12 cellular contexts compared by ENCODE assay signal in the genomic region with DNA sequence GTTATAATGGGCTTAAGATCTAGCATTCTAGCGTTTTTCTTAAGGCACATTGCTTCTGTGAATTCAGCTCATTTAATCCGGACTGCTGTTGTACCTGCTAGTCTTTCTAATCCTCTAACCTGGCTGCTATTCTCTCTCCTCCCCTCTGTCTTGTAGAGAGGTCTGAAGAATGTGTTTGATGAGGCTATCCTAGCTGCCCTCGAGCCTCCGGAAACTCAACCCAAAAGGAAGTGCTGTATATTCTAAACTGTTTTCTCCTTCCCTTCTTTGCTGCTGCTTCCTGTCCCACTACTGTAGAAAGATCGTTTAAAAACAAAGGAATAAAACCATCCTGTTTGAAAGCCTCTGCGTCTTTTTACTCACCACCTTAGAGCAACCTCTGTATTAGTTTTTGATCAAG. TPM values are rescaled to one million over a fixed set of nuclear protein-coding genes. Genes with fewer than 3 reads are reported as not detected.
DNase-seq lines count a peak whose midpoint lies in the region; ATAC-seq and TF ChIP-seq lines count a peak whose summit lies in the region.
"Had no signal": no experiment of that assay in that cellular context is flagged by ENCODE, and none has a peak within 500 bp of the region (broad histone marks: within the 10 kb centered on the region; RNA-seq: fewer than 3 reads in every experiment).

No MANE protein-coding gene starts in this region.

- peak; percentile 54 for ATAC-seq in activated CD8-positive, alpha-beta memory T cell treated with anti-CD3 and anti-CD28 coated beads, Interleukin-2, amount 10 ng/mL, durations not matched to agents 7 days and 5 days
- peak; percentile 27 to 62 (median 56) for ATAC-seq in T-cell (replicated peaks in 1 of 4)

- POLR2A ChIA-PET in T-cell (lab: Charles Lee): interaction anchor here (0.5 to 0.7 kb wide), 2 partner anchors 39 to 50 kb away, joined by 3 read pairs; no protein-coding TSS in a partner anchor

- TF ChIP-seq CTCF in fibroblast of lung (conservative IDR thresholded peaks at IDR 0.05 in 1 of 2, IDR thresholded peaks at IDR 0.05 in 1 of 2; ENCODE audit: low read depth in 1 of 2, low read length in 2 of 2) (no peak), spleen (IDR thresholded peaks at IDR 0.05 in 8 of 11, conservative IDR thresholded peaks at IDR 0.05 in 3 of 11) (no peak)

- peak overlapping the region; percentile 84 for H3K27ac Mint-ChIP-seq in activated CD8-positive, alpha-beta memory T cell treated with anti-CD3 and anti-CD28 coated beads, Interleukin-2, amount 10 ng/mL, durations not matched to agents 7 days and 5 days
- peak overlapping the region; percentile 74 to 89 for H3K27ac Mint-ChIP-seq in T-cell

- H3K27me3 Mint-ChIP-seq in activated CD8-positive, alpha-beta memory T cell treated with anti-CD3 and anti-CD28 coated beads, Interleukin-2, amount 10 ng/mL, durations not matched to agents 7 days and 5 days: no peaks in the 10 kb centered on the region
- no peaks in the 10 kb centered on the region for H3K27me3 Mint-ChIP-seq in T-cell

- no peaks in the 10 kb centered on the region for H3K27me3 ChIP-seq in fibroblast of lung (ENCODE audit: control insufficient read depth, insufficient read depth, low read length)
- H3K27me3 ChIP-seq in spleen (replicated peaks in 1 of 7): no peaks in the 10 kb centered on the region

- H2AFZ ChIP-seq in fibroblast of lung (ENCODE audit: low read length): no peak overlapping the region

- H3K9ac ChIP-seq in fibroblast of lung (ENCODE audit: insufficient read depth, low read length): no peak overlapping the region

- H3K9me3 Mint-ChIP-seq in activated CD8-positive, alpha-beta memory T cell treated with anti-CD3 and anti-CD28 coated beads, Interleukin-2, amount 10 ng/mL, durations not matched to agents 7 days and 5 days (ENCODE audit: low read depth): no peaks in the 10 kb centered on the region
- no peaks in the 10 kb centered on the region for H3K9me3 Mint-ChIP-seq in T-cell

- CTCF ChIA-PET in activated CD8-positive, alpha-beta memory T cell treated with anti-CD3 and anti-CD28 coated beads, Interleukin-2, amount 10 ng/mL, durations not matched to agents 7 days and 5 days (lab: Charles Lee): interaction anchor here (0.9 to 1.5 kb wide), 3 partner anchors 16 to 67 kb away, joined by 3 to 7 read pairs (median 3); no protein-coding TSS in a partner anchor
- CTCF ChIA-PET in T-cell (lab: Charles Lee): interaction anchor here in 1 of 2 donors (1.2 to 2.2 kb wide), 2 partner anchors 10 to 65 kb away, joined by 3 to 6 read pairs; no protein-coding TSS in a partner anchor

- peaks cover 80% of the 10 kb centered on the region for H3K4me1 Mint-ChIP-seq in activated CD8-positive, alpha-beta memory T cell treated with anti-CD3 and anti-CD28 coated beads, Interleukin-2, amount 10 ng/mL, durations not matched to agents 7 days and 5 days
- H3K4me1 Mint-ChIP-seq in T-cell: peaks cover 90 to 92% (median 92%) of the 10 kb centered on the region in 3 donors

- intact Hi-C loops in spleen (cut with DNase I; ENCODE audit: low total_unique reads): no loop called here

- H3K27ac ChIP-seq in fibroblast of lung (ENCODE audit: insufficient read depth, low read length) (peak overlapping the region; percentile 29), spleen (peak overlapping the region in 6 of 8 donors; percentile 15 to 67 (median 48))

- peaks cover 81% of the 10 kb centered on the region for H3K79me2 ChIP-seq in fibroblast of lung (ENCODE audit: control insufficient read depth, insufficient read depth, low read length)

- H3K4me3 ChIP-seq in fibroblast of lung (replicated peaks in 1 of 4; ENCODE audit: control extremely low read depth in 1 of 4, insufficient read depth in 1 of 4, low read depth in 3 of 4, low read length in 4 of 4) (no peak overlapping the region), spleen (peak overlapping the region in 2 of 8 donors; percentile 2 to 37)

- DNase-seq in activated CD8-positive, alpha-beta memory T cell treated with anti-CD3 and anti-CD28 coated beads, Interleukin-2, amount 10 ng/mL, durations not matched to agents 7 days and 5 days: no peak
- DNase-seq in activated CD8-positive, alpha-beta memory T cell treated with anti-CD3 and anti-CD28 coated beads, Interleukin-2, amount 50 U/mL, for 48 hours: no peak
- DNase-seq in T-cell (no peak), fibroblast of lung (ENCODE audit: low read depth in 2 of 2) (no peak), spleen (no peak), NCI-H524 (lab: John Stamatoyannopoulos, UW) (no peak), SHP77 treated with DMSO at 0.1 percent for 48 hours (lab: John Stamatoyannopoulos, UW) (no peak)
- no peak for DNase-seq in stimulated activated naive CD4-positive, alpha-beta T cell treated with Interleukin-2 at 50 U/mL for 16 hours (lab: John Stamatoyannopoulos, UW)
- DNase-seq: central memory CD4-positive, alpha-beta T cell; HCEC 1CT; NCI-H524 treated with DMSO at 0.1 percent for 48 hours; substantia nigra had no signal

- no peaks in the 10 kb centered on the region for H3K9me3 ChIP-seq in fibroblast of lung (ENCODE audit: control insufficient read depth, insufficient read depth, low read depth, low read length)
- no peaks in the 10 kb centered on the region for H3K9me3 ChIP-seq in spleen

- peaks cover 22% of the 10 kb centered on the region for H4K20me1 ChIP-seq in fibroblast of lung (ENCODE audit: control insufficient read depth, extremely low read depth, insufficient read depth, low read length)

- peaks cover 67% of the 10 kb centered on the region for H3K36me3 Mint-ChIP-seq in activated CD8-positive, alpha-beta memory T cell treated with anti-CD3 and anti-CD28 coated beads, Interleukin-2, amount 10 ng/mL, durations not matched to agents 7 days and 5 days
- peaks cover 57% of the 10 kb centered on the region for H3K36me3 Mint-ChIP-seq in T-cell

- no peak for TF ChIP-seq POLR2A in spleen (IDR thresholded peaks at IDR 0.05)

- WGBS in spleen, 5 donors: 1 to 8% (median 2%) methylated on average over 6 of the region's 6 CpGs

- H3K4me2 ChIP-seq in fibroblast of lung (ENCODE audit: extremely low read depth, insufficient read depth, low read length): peak overlapping the region; percentile 16

- H3K36me3 ChIP-seq in fibroblast of lung (ENCODE audit: control insufficient read depth, insufficient read depth, low read length): peaks cover 8% of the 10 kb centered on the region
- peaks cover 0 to 94% (median 45%) of the 10 kb centered on the region in 6 donors for H3K36me3 ChIP-seq in spleen

- peak overlapping the region; percentile 68 for H3K4me3 Mint-ChIP-seq in activated CD8-positive, alpha-beta memory T cell treated with anti-CD3 and anti-CD28 coated beads, Interleukin-2, amount 10 ng/mL, durations not matched to agents 7 days and 5 days
- H3K4me3 Mint-ChIP-seq in T-cell: peak overlapping the region; percentile 65 to 77 (median 72)

- H3K4me1 ChIP-seq in fibroblast of lung (ENCODE audit: control insufficient read depth, extremely low read depth, insufficient read depth, low read length): peaks cover 13% of the 10 kb centered on the region
- H3K4me1 ChIP-seq in spleen: peaks cover 38 to 95% (median 72%) of the 10 kb centered on the region in 6 donors

RNA-seq across cellular contexts. Expression of gene CDC42, which starts 37.3 kb away (rescaled TPM):
- total RNA-seq in activated CD8-positive, alpha-beta memory T cell treated with anti-CD3 and anti-CD28 coated beads, Interleukin-2, amount 10 ng/mL, durations not matched to agents 7 days and 5 days: 100 to 1,000 TPM; 254 to 340 TPM
- 100 to 1,000 TPM; 181 to 348 (median 192) TPM for total RNA-seq in T-cell
- 143 and 325 TPM in 2 replicates for total RNA-seq in fibroblast of lung
- 400 and 446 TPM in 2 replicates for polyA plus RNA-seq in fibroblast of lung
- polyA plus RNA-seq in fibroblast of lung (2012): 296 and 322 TPM in 2 replicates
- polyA minus RNA-seq in fibroblast of lung (ENCODE audit: low replicate concordance): 74.6 and 97.5 TPM in 2 replicates
- 100 to 1,000 TPM; 209 to 254 (median 233) TPM for total RNA-seq in spleen
- 100 to 1,000 TPM; 108 to 165 (median 155) TPM for polyA plus RNA-seq in spleen

RNA-seq across cellular contexts. Expression of gene WNT4, which starts 53.1 kb away (rescaled TPM):
- not detected for total RNA-seq in activated CD8-positive, alpha-beta memory T cell treated with anti-CD3 and anti-CD28 coated beads, Interleukin-2, amount 10 ng/mL, durations not matched to agents 7 days and 5 days
- not detected for total RNA-seq in T-cell
- total RNA-seq in fibroblast of lung: under 0.01 TPM in 1 of 2 replicates, not detected in the other
- not detected in 2 replicates for polyA plus RNA-seq in fibroblast of lung
- 0.03 TPM in 1 of 2 replicates, not detected in the other for polyA plus RNA-seq in fibroblast of lung (2012)
- not detected in 2 replicates for polyA minus RNA-seq in fibroblast of lung (ENCODE audit: low replicate concordance)
- total RNA-seq in spleen: under 1 TPM in 6 of 7 donors, not detected in 1; 0.07 to 0.47 (median 0.20) TPM
- polyA plus RNA-seq in spleen: under 1 TPM; 0.08 to 0.16 (median 0.11) TPM
